Comparison of ENCODE assay signal across 8 cellular contexts in genomic region chrX:24023972-24024664, GRCh38. TPM values are rescaled to one million over a fixed set of nuclear protein-coding genes. Genes with fewer than 3 reads are reported as not detected.
DNase-seq lines count a peak whose midpoint lies in the region; ATAC-seq and TF ChIP-seq lines count a peak whose summit lies in the region.

No MANE protein-coding gene starts in this region.

- H3K9ac ChIP-seq in duodenal mucosa (ENCODE audit: low read depth in 1 of 2, low read length in 2 of 2) = peak overlapping the region; percentile 57 to 79

- no peak overlapping the region for H3K27ac ChIP-seq in duodenal mucosa (ENCODE audit: low read depth, low read length)

- TF ChIP-seq CTCF in GM13976 (IDR thresholded peaks at IDR 0.05; ENCODE audit: borderline replicate concordance, control extremely low read depth, extremely low read depth, insufficient read depth, missing control alignments) = no peak

- H3K27me3 ChIP-seq in duodenal mucosa (ENCODE audit: control insufficient read depth in 1 of 2, insufficient read depth in 2 of 2, low read length in 2 of 2) = no peaks in the 10 kb centered on the region

- no peaks in the 10 kb centered on the region for H3K9me3 Mint-ChIP-seq in activated T-cell treated with anti-CD3 and anti-CD28 coated beads, Interleukin-2, amount 50 U/mL, for 4 hours

- no peaks in the 10 kb centered on the region for H3K27me3 Mint-ChIP-seq in activated T-cell treated with anti-CD3 and anti-CD28 coated beads, Interleukin-2, amount 50 U/mL, for 4 hours (ENCODE audit: low read depth)

- no peak for DNase-seq in activated T-cell treated with anti-CD3 and anti-CD28 coated beads, Interleukin-2, amount 50 U/mL, for 4 hours
- no peak for DNase-seq in activated T-cell treated with anti-CD3 and anti-CD28 coated beads, Interleukin-2, amount 50 U/mL, for 48 hours
- DNase-seq in OCI-M1 (lab: John Stamatoyannopoulos, UW) = peak; percentile 64
- peak; percentile 14 for DNase-seq in myocyte (ENCODE audit: low read depth)
- DNase-seq in GM13976 (ENCODE audit: low spot score) = no peak

- peaks cover 6% of the 10 kb centered on the region for H3K36me3 Mint-ChIP-seq in activated T-cell treated with anti-CD3 and anti-CD28 coated beads, Interleukin-2, amount 50 U/mL, for 4 hours (ENCODE audit: insufficient read depth)

- ATAC-seq in activated T-cell treated with anti-CD3 and anti-CD28 coated beads, Interleukin-2, amount 50 U/mL, for 4 hours = no peak
- ATAC-seq in GM21619 (IDR thresholded peaks at IDR 0.05; ENCODE audit: unreplicated experiment) (no peak), HG03159 (IDR thresholded peaks at IDR 0.05; ENCODE audit: unreplicated experiment) (no peak)

- no peaks in the 10 kb centered on the region for H3K4me1 ChIP-seq in duodenal mucosa (ENCODE audit: control insufficient read depth in 1 of 2, insufficient read depth in 2 of 2, low read length in 2 of 2)

- H3K4me1 Mint-ChIP-seq in activated T-cell treated with anti-CD3 and anti-CD28 coated beads, Interleukin-2, amount 50 U/mL, for 4 hours (ENCODE audit: low read depth) = peaks cover 37% of the 10 kb centered on the region

- H3K9me3 ChIP-seq in duodenal mucosa (ENCODE audit: control insufficient read depth in 1 of 2, low read length in 2 of 2) = no peaks in the 10 kb centered on the region

- peak overlapping the region; percentile 72 to 81 for H3K4me3 ChIP-seq in duodenal mucosa (ENCODE audit: low read depth in 1 of 2, low read length in 2 of 2)

- H3K4me3 Mint-ChIP-seq in activated T-cell treated with anti-CD3 and anti-CD28 coated beads, Interleukin-2, amount 50 U/mL, for 4 hours = peak overlapping the region; percentile 87

- in situ Hi-C loops in GM13976 (cut with MboI; ENCODE audit: low sequenced_read_pairs, unreplicated experiment) = no loop called here

- H3K36me3 ChIP-seq in duodenal mucosa (ENCODE audit: control insufficient read depth in 1 of 2, insufficient read depth in 2 of 2, low read length in 2 of 2) = no peaks in the 10 kb centered on the region

RNA-seq across cellular contexts. Expression of gene KLHL15, which starts 2.9 kb away (rescaled TPM):
- total RNA-seq in activated T-cell treated with anti-CD3 and anti-CD28 coated beads, Interleukin-2, amount 50 U/mL, for 4 hours = 10 to 100 TPM; 10.4 to 11.8 (median 10.9) TPM
- 11.3 and 21.2 TPM in 2 replicates for total RNA-seq in myocyte
- 2.6 TPM for polyA plus RNA-seq in myocyte (2012)

RNA-seq across cellular contexts. Expression of gene EIF2S3, which starts 30.6 kb away (rescaled TPM):
- 100 to 1,000 TPM; 257 to 313 (median 258) TPM for total RNA-seq in activated T-cell treated with anti-CD3 and anti-CD28 coated beads, Interleukin-2, amount 50 U/mL, for 4 hours
- total RNA-seq in myocyte = 155 and 161 TPM in 2 replicates
- 79.8 TPM for polyA plus RNA-seq in myocyte (2012)

Comparison
In these comparisons a context has a peak if more than half of its experiments do, and no peak if none do; other contexts are left out.
1. DNase-seq: peak in OCI-M1 (single experiment) and myocyte (single experiment); none in activated T-cell treated with anti-CD3 and anti-CD28 coated beads, Interleukin-2, amount 50 U/mL, for 4 hours (single experiment), activated T-cell treated with anti-CD3 and anti-CD28 coated beads, Interleukin-2, amount 50 U/mL, for 48 hours (0 of 2) and GM13976 (single experiment).